Comparison of ENCODE assay signal across 18 cellular contexts in genomic region chr3:115348951-115349745, GRCh38.
"Had no signal": no experiment of that assay in that cellular context is flagged by ENCODE, and none has a peak within 500 bp of the region (broad histone marks: within the 10 kb centered on the region; RNA-seq: fewer than 3 reads in every experiment).

No MANE protein-coding gene starts in this region.

- H3K4me3 ChIP-seq: mucosa of descending colon, right atrium auricular region, sigmoid colon, skin epidermis, suprapubic skin, thyroid gland had no signal

- DNase-seq: effector memory CD8-positive, alpha-beta T cell; foreskin melanocyte; head of caudate nucleus; hippocampal formation; kidney glomerular epithelial cell; mammary epithelial cell; mucosa of descending colon; naive thymus-derived CD8-positive, alpha-beta T cell; posterior cingulate gyrus; sigmoid colon; stimulated activated naive CD8-positive, alpha-beta T cell treated with anti-CD3 and anti-CD28 coated beads, Interleukin-15, Interleukin-2, amounts not matched to agents 100 U/mL and 50 U/mL, for 24 hours; thyroid gland had no signal

- H3K27me3 ChIP-seq: neutrophil, right atrium auricular region, sigmoid colon, suprapubic skin, thyroid gland had no signal

- H3K36me3 ChIP-seq: neutrophil, right atrium auricular region, sigmoid colon, suprapubic skin, thyroid gland had no signal

- H3K27ac ChIP-seq: neutrophil, right atrium auricular region, sigmoid colon, skin epidermis, suprapubic skin, thyroid gland had no signal

- FAIRE-seq: urothelium cell line had no signal

- H3K9me3 ChIP-seq: mucosa of descending colon, neutrophil, right atrium auricular region, sigmoid colon, suprapubic skin, thyroid gland had no signal

- H3K4me1 ChIP-seq: right atrium auricular region, sigmoid colon, suprapubic skin, thyroid gland had no signal

- ATAC-seq: effector memory CD8-positive, alpha-beta T cell; left lobe of liver; mucosa of descending colon; naive thymus-derived CD8-positive, alpha-beta T cell; stimulated activated naive CD8-positive, alpha-beta T cell treated with anti-CD3 and anti-CD28 coated beads, Interleukin-15, Interleukin-2, amounts not matched to agents 100 U/mL and 50 U/mL, for 24 hours had no signal
